In genomic region chr12:115020091-115020490, GRCh38 we compare ENCODE assay signal across 9 cellular contexts.
"Had no signal": no experiment of that assay in that cellular context is flagged by ENCODE, and none has a peak within 500 bp of the region (broad histone marks: within the 10 kb centered on the region; RNA-seq: fewer than 3 reads in every experiment).

No MANE protein-coding gene starts in this region.

- H3K27ac ChIP-seq: GM23248, HL-60 had no signal

- ATAC-seq: HepG2 had no signal

- H3K27ac Mint-ChIP-seq: H9, HFFc6, IgD-negative memory B cell had no signal

- H3K27me3 Mint-ChIP-seq: IgD-negative memory B cell had no signal

- H3K4me3 Mint-ChIP-seq: H9, HFFc6, IgD-negative memory B cell had no signal

- H2AFZ ChIP-seq: GM23248 had no signal

- H3K9ac ChIP-seq: GM23248 had no signal

- DNase-seq: GM23248, GOT3, H9, HCEC 1CT, HFFc6, KBM-7 had no signal

- H3K4me3 ChIP-seq: GM23248 had no signal
